In the genomic region with DNA sequence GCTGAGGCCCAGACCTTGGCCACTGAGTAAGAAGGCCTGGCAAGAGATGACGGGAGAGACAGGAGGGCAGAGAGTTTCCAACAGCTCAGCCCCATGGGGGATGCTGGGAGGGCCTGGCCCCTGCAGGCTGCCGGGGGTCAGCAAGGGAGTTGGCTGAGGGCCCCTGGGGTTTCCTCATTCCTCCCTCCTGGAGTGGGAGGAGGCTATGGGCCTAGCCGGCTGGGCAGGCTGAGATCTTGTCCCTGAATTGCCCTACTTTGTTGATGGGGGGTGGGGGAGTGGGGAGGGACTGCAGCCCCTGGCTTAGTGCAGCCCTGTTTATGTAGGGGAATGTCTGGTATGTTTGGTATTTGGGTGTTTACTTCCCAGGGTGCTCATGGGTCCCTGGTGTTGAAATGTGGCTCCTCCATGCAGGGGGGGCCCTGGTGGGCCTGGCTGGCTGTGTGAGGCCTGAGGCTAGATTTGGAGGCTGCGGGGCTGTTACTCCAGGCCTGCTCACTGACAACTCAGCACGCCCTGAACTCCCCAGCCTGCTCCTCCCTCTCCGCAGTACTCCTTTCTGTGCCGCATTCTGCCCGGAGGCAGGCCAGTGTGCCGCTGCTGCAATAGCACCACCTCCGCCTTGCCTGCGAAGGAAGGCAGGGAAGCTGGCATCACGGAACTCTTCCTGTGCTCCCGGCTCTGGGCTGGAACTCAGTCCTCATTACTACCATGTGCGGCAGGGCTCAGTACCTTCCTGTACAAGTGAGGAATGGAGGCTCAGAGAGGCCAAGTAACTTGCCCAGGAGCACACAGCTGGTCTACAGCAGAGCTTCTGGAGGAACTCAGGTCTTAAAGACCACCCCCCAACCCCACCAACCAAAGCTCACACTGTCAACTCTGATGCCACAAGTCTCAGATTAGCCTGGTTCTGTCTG, we compare ENCODE assay signal across 8 cellular contexts. TPM values are rescaled to one million over a fixed set of nuclear protein-coding genes. Genes with fewer than 3 reads are reported as not detected.
DNase-seq lines count a peak whose midpoint lies in the region; ATAC-seq and TF ChIP-seq lines count a peak whose summit lies in the region.

No MANE protein-coding gene starts in this region.

- H3K27ac ChIP-seq in OCI-LY1 (ENCODE audit: low read depth, low read length, poor library complexity, severe bottlenecking) (peak overlapping the region; percentile 78), esophagus squamous epithelium (peak overlapping the region; percentile 73 to 89 (median 78))

- H3K27me3 ChIP-seq in OCI-LY1 (ENCODE audit: insufficient read depth, low read length) (no peaks in the 10 kb centered on the region), esophagus squamous epithelium (no peaks in the 10 kb centered on the region)

- POLR2A ChIA-PET in AG04449 (lab: Yijun Ruan, JAX): interaction anchor here (0.7 to 1.9 kb wide), 4 partner anchors 20 to 27 kb away, joined by 3 to 8 read pairs (median 3); a partner anchor contains a TSS

- H3K4me2 ChIP-seq in OCI-LY1 (ENCODE audit: low read length): peak overlapping the region; percentile 8; the same call in 1 of the 2 replicates

- peaks cover 12% of the 10 kb centered on the region; the same call in 1 of the 2 replicates for H3K79me2 ChIP-seq in OCI-LY1 (ENCODE audit: insufficient read depth, low read length)

- intact Hi-C loops in esophagus squamous epithelium (cut with DNase I): no loop called here

- H3K36me3 ChIP-seq in OCI-LY1 (ENCODE audit: insufficient read depth, low read length): peaks cover 78% of the 10 kb centered on the region; the same call in 1 of the 2 replicates
- peaks cover 0 to 28% (median 0%) of the 10 kb centered on the region in 3 donors for H3K36me3 ChIP-seq in esophagus squamous epithelium

- H2AFZ ChIP-seq in OCI-LY1 (ENCODE audit: low read length): no peak overlapping the region

- no peaks in the 10 kb centered on the region for H4K20me1 ChIP-seq in OCI-LY1 (ENCODE audit: insufficient read depth, low read length)

- peak; percentile 80 for DNase-seq in AG04449 (ENCODE audit: low read depth, low spot score)
- DNase-seq in esophagus squamous epithelium (lab: John Stamatoyannopoulos, UW): no peak
- DNase-seq in myocyte (ENCODE audit: low read depth): peak; percentile 85
- DNase-seq in NCI-H748 (lab: John Stamatoyannopoulos, UW; ENCODE audit: unreplicated experiment): no peak
- DNase-seq in activated naive CD4-positive, alpha-beta T cell treated with anti-CD3 and anti-CD28 coated beads, Interleukin-2, amount 50 U/mL, for 16 hours: no peak
- no peak for DNase-seq in NK-92 (lab: John Stamatoyannopoulos, UW; ENCODE audit: unreplicated experiment)

- no peak for TF ChIP-seq POLR2A in esophagus squamous epithelium (IDR thresholded peaks at IDR 0.05)

- CTCF ChIA-PET in AG04449 (lab: Yijun Ruan, JAX): interaction anchor here (1.0 to 1.5 kb wide), 2 partner anchors 36 to 142 kb away, joined by 4 to 8 read pairs; no protein-coding TSS in a partner anchor

- peak overlapping the region; percentile 15; the same call in 1 of the 2 replicates for H3K4me3 ChIP-seq in AG04449 (ENCODE audit: low read depth, low read length)
- no peak overlapping the region for H3K4me3 ChIP-seq in OCI-LY1 (ENCODE audit: low read depth, low read length, poor library complexity, severe bottlenecking)
- no peak overlapping the region for H3K4me3 ChIP-seq in esophagus squamous epithelium

- H3K4me1 ChIP-seq in OCI-LY1 (ENCODE audit: insufficient read depth, low read length, severe bottlenecking) (peaks cover 79% of the 10 kb centered on the region), esophagus squamous epithelium (peaks cover 56 to 95% (median 60%) of the 10 kb centered on the region in 3 donors)

- H3F3A ChIP-seq in OCI-LY1 (ENCODE audit: insufficient read depth, low read length): no peaks in the 10 kb centered on the region

- ATAC-seq in HG03520 (IDR thresholded peaks at IDR 0.05; ENCODE audit: unreplicated experiment): no peak

- H3K9ac ChIP-seq in OCI-LY1 (ENCODE audit: low read length): peak overlapping the region; percentile 22; the same call in 1 of the 2 replicates

- H3K9me3 ChIP-seq in OCI-LY1 (ENCODE audit: low read length) (no peaks in the 10 kb centered on the region), esophagus squamous epithelium (no peaks in the 10 kb centered on the region)

- H3K9me2 ChIP-seq in OCI-LY1 (ENCODE audit: low read depth, low read length): no peaks in the 10 kb centered on the region

- no peak for TF ChIP-seq CTCF in AG04449 (IDR thresholded peaks at IDR 0.05; ENCODE audit: insufficient read depth, low read length, missing control alignments)
- no peak for TF ChIP-seq CTCF in OCI-LY1 (IDR thresholded peaks at IDR 0.05; ENCODE audit: low read length)
- TF ChIP-seq CTCF in esophagus squamous epithelium (IDR thresholded peaks at IDR 0.05): peak in 1 of 6 experiments; percentile 3

- WGBS in esophagus squamous epithelium, 2 donors: 0 to 10% methylated on average over 2 to 3 of the region's 14 CpGs

RNA-seq across cellular contexts. Expression of a gene that starts 25.3 kb away (rescaled TPM):
- 10 to 100 TPM; 20.9 to 41.8 (median 36.9) TPM for total RNA-seq in esophagus squamous epithelium
- 44.4 and 61.9 TPM in 2 replicates for total RNA-seq in myocyte
- 108 TPM for polyA plus RNA-seq in myocyte (2012)

Comparison
In these comparisons a context has a peak if more than half of its experiments do, and no peak if none do; other contexts are left out.
1. DNase-seq: peak in AG04449 (single experiment) and myocyte (single experiment); none in esophagus squamous epithelium (single experiment), NCI-H748 (single experiment), activated naive CD4-positive, alpha-beta T cell treated with anti-CD3 and anti-CD28 coated beads, Interleukin-2, amount 50 U/mL, for 16 hours (single experiment) and NK-92 (single experiment).